Comparison of ENCODE assay signal across 18 cellular contexts in the genomic region with DNA sequence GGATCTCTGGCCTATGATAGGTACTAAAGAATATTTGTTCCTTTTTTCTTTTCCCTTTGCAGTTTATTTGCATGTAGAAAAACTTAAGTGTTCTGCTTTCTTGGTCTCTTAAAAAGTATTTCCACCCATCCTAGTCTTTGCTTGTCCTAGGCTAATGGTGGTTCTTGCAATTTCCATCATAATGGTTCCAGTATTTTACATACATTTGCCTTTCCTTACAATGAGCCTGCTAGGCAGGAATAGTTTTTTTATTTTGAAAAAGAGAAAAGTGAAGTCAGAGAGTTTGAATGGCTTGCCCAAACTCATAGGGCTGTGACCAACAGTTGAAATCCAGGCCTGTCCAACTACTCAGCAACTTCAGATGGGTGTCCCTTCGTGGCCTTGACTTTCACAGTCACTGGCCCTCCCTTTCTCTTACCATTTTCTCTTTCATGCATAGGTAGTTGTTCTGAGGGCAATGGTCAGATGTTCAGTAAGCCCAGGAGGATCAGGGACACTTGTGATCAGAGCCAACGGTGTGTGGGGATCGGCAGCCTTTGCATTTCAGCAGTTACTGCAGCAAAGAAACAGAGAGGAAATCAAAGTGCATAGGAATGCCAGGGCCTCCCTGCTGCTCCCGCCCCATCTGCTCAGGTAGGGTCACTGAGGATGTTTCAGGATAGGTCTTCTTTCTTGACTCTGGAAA.
"Had no signal": no experiment of that assay in that cellular context is flagged by ENCODE, and none has a peak within 500 bp of the region (broad histone marks: within the 10 kb centered on the region; RNA-seq: fewer than 3 reads in every experiment).

No MANE protein-coding gene starts in this region.

- H3K9me3 ChIP-seq: body of pancreas, left ventricle myocardium inferior, thyroid gland, vagina had no signal

- H3K27me3 ChIP-seq: body of pancreas, thyroid gland, vagina had no signal

- H3K27me3 Mint-ChIP-seq: activated CD4-positive, alpha-beta T cell treated with anti-CD3 and anti-CD28 coated beads, Interleukin-2, amount 10 ng/mL, durations not matched to agents 7 days and 5 days; stimulated activated naive B cell treated with anti-CD40 and anti-IgM and Interleukin-4, amounts not matched to agents 10 μg/mL and 1 μg/mL and 100 μg/mL, for 72 hours had no signal

- H3K4me3 ChIP-seq: body of pancreas, coronary artery, left ventricle myocardium inferior, thyroid gland, vagina had no signal

- H3K27ac Mint-ChIP-seq: activated CD4-positive, alpha-beta T cell treated with anti-CD3 and anti-CD28 coated beads, Interleukin-2, amount 10 ng/mL, durations not matched to agents 7 days and 5 days; activated naive CD8-positive, alpha-beta T cell treated with anti-CD3 and anti-CD28 coated beads for 36 hours; naive thymus-derived CD8-positive, alpha-beta T cell; stimulated activated naive B cell treated with anti-CD40 and anti-IgM and Interleukin-4, amounts not matched to agents 10 μg/mL and 1 μg/mL and 100 μg/mL, for 72 hours; T-helper 2 cell treated with Interferon-gamma antibody and Interleukin-4, amounts not matched to agents 5 μg/mL and 100 μg/mL, for 36 hours had no signal

- H3K4me3 Mint-ChIP-seq: activated CD4-positive, alpha-beta T cell treated with anti-CD3 and anti-CD28 coated beads, Interleukin-2, amount 10 ng/mL, durations not matched to agents 7 days and 5 days; activated naive CD8-positive, alpha-beta T cell treated with anti-CD3 and anti-CD28 coated beads for 36 hours; naive thymus-derived CD8-positive, alpha-beta T cell; stimulated activated naive B cell treated with anti-CD40 and anti-IgM and Interleukin-4, amounts not matched to agents 10 μg/mL and 1 μg/mL and 100 μg/mL, for 72 hours; T-helper 2 cell treated with Interferon-gamma antibody and Interleukin-4, amounts not matched to agents 5 μg/mL and 100 μg/mL, for 36 hours had no signal

- H3K4me1 Mint-ChIP-seq: activated CD4-positive, alpha-beta T cell treated with anti-CD3 and anti-CD28 coated beads, Interleukin-2, amount 10 ng/mL, durations not matched to agents 7 days and 5 days; activated naive CD8-positive, alpha-beta T cell treated with anti-CD3 and anti-CD28 coated beads for 36 hours had no signal

- DNase-seq: activated CD4-positive, alpha-beta T cell treated with anti-CD3 and anti-CD28 coated beads, Interleukin-2, amount 10 ng/mL, durations not matched to agents 7 days and 5 days; activated naive CD8-positive, alpha-beta T cell treated with anti-CD3 and anti-CD28 coated beads for 36 hours; central memory CD4-positive, alpha-beta T cell; effector CD4-positive, alpha-beta T cell; foreskin melanocyte; kidney; mesenchymal stem cell; naive thymus-derived CD8-positive, alpha-beta T cell; retina; stimulated activated CD4-positive, alpha-beta T cell treated with anti-CD3 and anti-CD28 coated beads, Interleukin-2, amount 100 ng/mL, for 48 hours had no signal

- H3K27ac ChIP-seq: coronary artery, left ventricle myocardium inferior, thyroid gland, vagina had no signal

- H3K9me3 Mint-ChIP-seq: activated CD4-positive, alpha-beta T cell treated with anti-CD3 and anti-CD28 coated beads, Interleukin-2, amount 10 ng/mL, durations not matched to agents 7 days and 5 days; activated naive CD8-positive, alpha-beta T cell treated with anti-CD3 and anti-CD28 coated beads for 36 hours; stimulated activated naive B cell treated with anti-CD40 and anti-IgM and Interleukin-4, amounts not matched to agents 10 μg/mL and 1 μg/mL and 100 μg/mL, for 72 hours; T-helper 2 cell treated with Interferon-gamma antibody and Interleukin-4, amounts not matched to agents 5 μg/mL and 100 μg/mL, for 36 hours had no signal

- H3K36me3 ChIP-seq: left ventricle myocardium inferior, thyroid gland, vagina had no signal

- H3K4me1 ChIP-seq: body of pancreas, left ventricle myocardium inferior, thyroid gland, vagina had no signal

- FAIRE-seq: endothelial cell of umbilical vein, kidney had no signal

- H3K36me3 Mint-ChIP-seq: activated naive CD8-positive, alpha-beta T cell treated with anti-CD3 and anti-CD28 coated beads for 36 hours; naive thymus-derived CD8-positive, alpha-beta T cell; stimulated activated naive B cell treated with anti-CD40 and anti-IgM and Interleukin-4, amounts not matched to agents 10 μg/mL and 1 μg/mL and 100 μg/mL, for 72 hours had no signal

- ATAC-seq: body of pancreas; naive thymus-derived CD8-positive, alpha-beta T cell had no signal
